Comparison of ENCODE assay signal across 17 cellular contexts in genomic region chr4:7756561-7757355, GRCh38.
DNase-seq lines count a peak whose midpoint lies in the region; ATAC-seq, FAIRE-seq and TF ChIP-seq lines count a peak whose summit lies in the region.
"Had no signal": no experiment of that assay in that cellular context is flagged by ENCODE, and none has a peak within 500 bp of the region (broad histone marks: within the 10 kb centered on the region; RNA-seq: fewer than 3 reads in every experiment).

No MANE protein-coding gene starts in this region.

- 49% methylated on average over 30 of the region's 32 CpGs for WGBS in GM12878 (ENCODE audit: insufficient coverage, insufficient replicate concordance, low lambda C conversion rate, missing lambda C conversion rate)

- CTCF ChIA-PET in GM12878 (lab: Yijun Ruan, JAX): no interaction called here

- peaks cover 4% of the 10 kb centered on the region for H3K27me3 Mint-ChIP-seq in nephron (ENCODE audit: low read depth)
- H3K27me3 Mint-ChIP-seq: stimulated activated naive CD8-positive, alpha-beta T cell treated with anti-CD3 and anti-CD28 coated beads, Interleukin-15, Interleukin-2, amounts not matched to agents 100 ng/mL and 50 ng/mL, for 24 hours had no signal

- H4K20me1 ChIP-seq in GM12878 (ENCODE audit: control insufficient read depth, insufficient read depth): no peaks in the 10 kb centered on the region

- intact Hi-C loops in GM12878 (cut with micrococcal nuclease; ENCODE audit: unreplicated experiment) (no loop called here), posterior vena cava (cut with DNase I) (no loop called here)

- peak; percentile 24 for DNase-seq in CD1c-positive myeloid dendritic cell (ENCODE audit: extremely low spot score)
- peak; percentile 83 for DNase-seq in LHCN-M2 (ENCODE audit: low read depth)
- no peak for DNase-seq in GM12878 (ENCODE audit: low read depth, low spot score)
- DNase-seq in posterior vena cava (ENCODE audit: low spot score): no peak
- DNase-seq in NCI-H510A (lab: John Stamatoyannopoulos, UW): no peak
- DNase-seq: activated gamma-delta T cell treated with Interleukin-2 at 50 U/mL for 16 hours, AML-193, NCI-H1694, NCI-H446 treated with DMSO at 0.1 percent for 48 hours had no signal

- no peak for TF ChIP-seq EP300 in GM12878 (IDR thresholded peaks at IDR 0.05; ENCODE audit: borderline replicate concordance in 1 of 2, control insufficient read depth in 1 of 2, low read depth in 2 of 2, low read length in 2 of 2)

- no peaks in the 10 kb centered on the region for H3K79me2 ChIP-seq in GM12878 (ENCODE audit: control insufficient read depth, insufficient read depth, low read length)
- H3K79me2 ChIP-seq: parathyroid adenoma had no signal

- TF ChIP-seq RAD21 in GM12878 (IDR thresholded peaks at IDR 0.05; ENCODE audit: insufficient read depth, low read depth, low read length): no peak

- H3K4me2 ChIP-seq in GM12878 (ENCODE audit: control insufficient read depth, insufficient read depth): no peak overlapping the region

- peaks cover 20% of the 10 kb centered on the region for H3K36me3 Mint-ChIP-seq in nephron (ENCODE audit: low read depth)

- no peak for FAIRE-seq in GM12878 (lab: Jason Lieb, UNC)
- FAIRE-seq: islet of Langerhans had no signal

- H3K9ac ChIP-seq in GM12878 (ENCODE audit: control insufficient read depth, insufficient read depth, low read length): no peak overlapping the region
- H3K9ac ChIP-seq: parathyroid adenoma had no signal

- H3K4me3 Mint-ChIP-seq in nephron: no peak overlapping the region
- H3K4me3 Mint-ChIP-seq: stimulated activated naive CD8-positive, alpha-beta T cell treated with anti-CD3 and anti-CD28 coated beads, Interleukin-15, Interleukin-2, amounts not matched to agents 100 ng/mL and 50 ng/mL, for 24 hours had no signal

- POLR2A ChIA-PET in GM12878 (lab: Charles Lee): no interaction called here

- H3K27ac Mint-ChIP-seq in nephron: peak overlapping the region in 2 of 3 experiments; percentile 51 to 90
- H3K27ac Mint-ChIP-seq: stimulated activated naive CD8-positive, alpha-beta T cell treated with anti-CD3 and anti-CD28 coated beads, Interleukin-15, Interleukin-2, amounts not matched to agents 100 ng/mL and 50 ng/mL, for 24 hours had no signal

- TF ChIP-seq POLR2A in GM12878 (IDR thresholded peaks at IDR 0.05; ENCODE audit: low read depth, low read length): no peak

- no peak for ATAC-seq in GM12878
- no peak for ATAC-seq in HG02588 (IDR thresholded peaks at IDR 0.05; ENCODE audit: unreplicated experiment)
- ATAC-seq in GM21367 (IDR thresholded peaks at IDR 0.05; ENCODE audit: unreplicated experiment): no peak
- ATAC-seq: SK-N-SH treated with all-trans-retinoic acid at 6 μM for 48 hours had no signal

- H2AFZ ChIP-seq in GM12878 (ENCODE audit: control insufficient read depth, low read depth, low read length): no peak overlapping the region
- H2AFZ ChIP-seq: parathyroid adenoma had no signal

- H3K4me1 Mint-ChIP-seq in nephron: peaks cover 40% of the 10 kb centered on the region

- no peak overlapping the region for H3K27ac ChIP-seq in GM12878 (ENCODE audit: control insufficient read depth, insufficient read depth)
- H3K27ac ChIP-seq: parathyroid adenoma had no signal

- SMC1A ChIA-PET in GM12878 (lab: Charles Lee; ENCODE audit: uncharacterized antibody, unreplicated experiment): no interaction called here

- no peaks in the 10 kb centered on the region for H3K9me3 Mint-ChIP-seq in nephron
- H3K9me3 Mint-ChIP-seq: stimulated activated naive CD8-positive, alpha-beta T cell treated with anti-CD3 and anti-CD28 coated beads, Interleukin-15, Interleukin-2, amounts not matched to agents 100 ng/mL and 50 ng/mL, for 24 hours had no signal

- in situ Hi-C loops in GM12878 (cut with MboI): no loop called here

- TF ChIP-seq CTCF in GM12878 (IDR thresholded peaks at IDR 0.05 in 2 of 3, conservative IDR thresholded peaks at IDR 0.05 in 1 of 3; ENCODE audit: control insufficient read depth in 2 of 3, extremely low read depth in 1 of 3, insufficient read depth in 1 of 3, low read depth in 3 of 3, low read length in 3 of 3): no peak
- no peak for TF ChIP-seq CTCF in nephron (IDR thresholded peaks at IDR 0.05; ENCODE audit: unreplicated experiment in 3 of 3)

- no peak overlapping the region for H3K4me3 ChIP-seq in GM12878
- H3K4me3 ChIP-seq: heart left ventricle had no signal

- H3K27me3 ChIP-seq in GM12878 (replicated peaks in 1 of 2; ENCODE audit: control insufficient read depth in 2 of 2, insufficient read depth in 2 of 2, low read length in 1 of 2): no peaks in the 10 kb centered on the region
- H3K27me3 ChIP-seq: heart left ventricle had no signal

- RAD21 ChIA-PET in GM12878 (lab: Charles Lee; ENCODE audit: unreplicated experiment): no interaction called here

- BruUV-seq in GM12878 (replicated peaks; lab: Mats Ljungman, UMichigan): no TSS peak

- H3K4me1 ChIP-seq in GM12878 (ENCODE audit: control insufficient read depth, insufficient read depth, low read length): no peaks in the 10 kb centered on the region; the same call in 1 of the 2 replicates
- H3K4me1 ChIP-seq: parathyroid adenoma had no signal

- H3K36me3 ChIP-seq in GM12878 (ENCODE audit: control insufficient read depth in 2 of 2, insufficient read depth in 2 of 2, low read length in 1 of 2): no peaks in the 10 kb centered on the region

- no peaks in the 10 kb centered on the region for H3K9me3 ChIP-seq in GM12878 (replicated peaks; ENCODE audit: control insufficient read depth, insufficient read depth, low read length)
- H3K9me3 ChIP-seq: heart left ventricle had no signal

TF ChIP-seq in GM12878, 131 proteins besides CTCF, POLR2A, EP300 and RAD21:
- TF ChIP-seq, protein P1, sequence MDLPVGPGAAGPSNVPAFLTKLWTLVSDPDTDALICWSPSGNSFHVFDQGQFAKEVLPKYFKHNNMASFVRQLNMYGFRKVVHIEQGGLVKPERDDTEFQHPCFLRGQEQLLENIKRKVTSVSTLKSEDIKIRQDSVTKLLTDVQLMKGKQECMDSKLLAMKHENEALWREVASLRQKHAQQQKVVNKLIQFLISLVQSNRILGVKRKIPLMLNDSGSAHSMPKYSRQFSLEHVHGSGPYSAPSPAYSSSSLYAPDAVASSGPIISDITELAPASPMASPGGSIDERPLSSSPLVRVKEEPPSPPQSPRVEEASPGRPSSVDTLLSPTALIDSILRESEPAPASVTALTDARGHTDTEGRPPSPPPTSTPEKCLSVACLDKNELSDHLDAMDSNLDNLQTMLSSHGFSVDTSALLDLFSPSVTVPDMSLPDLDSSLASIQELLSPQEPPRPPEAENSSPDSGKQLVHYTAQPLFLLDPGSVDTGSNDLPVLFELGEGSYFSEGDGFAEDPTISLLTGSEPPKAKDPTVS (IDR thresholded peaks at IDR 0.05; ENCODE audit: low read depth, low read length): no peak
- TF ChIP-seq RUNX3 (IDR thresholded peaks at IDR 0.05; ENCODE audit: low read length) (peak; percentile 50), ZNF274 (IDR thresholded peaks at IDR 0.05; ENCODE audit: insufficient read depth, insufficient read length) (no peak), NR2C2 (IDR thresholded peaks at IDR 0.05; ENCODE audit: borderline replicate concordance, control insufficient read depth, insufficient read length, low read depth) (no peak), YY1 (IDR thresholded peaks at IDR 0.05; ENCODE audit: low read depth, low read length) (no peak), HDGF (IDR thresholded peaks at IDR 0.05) (no peak)
TF ChIP-seq in GM12878: peak in this region for 1.

Comparison
In these comparisons a context has a peak if more than half of its experiments do, and no peak if none do; other contexts are left out.
1. DNase-seq: peak in CD1c-positive myeloid dendritic cell (single experiment) and LHCN-M2 (single experiment); none in GM12878 (single experiment), posterior vena cava (single experiment) and NCI-H510A (single experiment).